20 cellular contexts compared by ENCODE assay signal in the genomic region with DNA sequence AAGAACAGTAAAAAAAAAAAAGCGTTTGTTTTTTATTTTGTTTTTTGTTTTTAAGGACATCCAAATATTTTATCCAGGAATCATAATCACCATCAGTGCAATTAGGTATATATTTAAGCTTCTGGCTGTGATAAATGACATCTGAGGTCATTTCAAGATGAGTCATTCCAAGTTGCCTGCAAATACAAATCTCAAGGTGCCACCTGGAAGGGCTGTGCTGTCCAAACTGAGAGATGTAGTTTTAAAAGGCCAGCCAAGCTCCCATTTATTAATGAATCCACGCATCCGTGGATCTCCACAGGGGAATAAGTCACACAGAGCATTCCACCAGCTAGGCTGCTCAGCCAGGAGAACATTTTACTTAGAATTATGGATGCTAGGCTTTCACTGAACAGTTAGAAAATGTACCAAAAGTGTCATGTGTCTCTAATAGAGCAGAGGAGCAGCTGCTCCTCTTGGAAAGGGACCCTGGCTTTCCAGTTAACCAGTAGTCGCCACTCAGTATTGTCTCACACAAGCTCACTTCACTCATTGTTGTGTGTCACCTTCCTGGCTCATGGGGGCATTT.
A peak's percentile ranks its signal among the peaks of the same experiment; 100 is the strongest.
DNase-seq lines count a peak whose midpoint lies in the region; ATAC-seq, FAIRE-seq and TF ChIP-seq lines count a peak whose summit lies in the region.
"Had no signal": no experiment of that assay in that cellular context is flagged by ENCODE, and none has a peak within 500 bp of the region (broad histone marks: within the 10 kb centered on the region; RNA-seq: fewer than 3 reads in every experiment).

No MANE protein-coding gene starts in this region.

- H3K27ac ChIP-seq in astrocyte (ENCODE audit: low read depth, low read length), result no peak overlapping the region

- H3K4me2 ChIP-seq in astrocyte (ENCODE audit: low read length), result no peak overlapping the region

- H3K9ac ChIP-seq in astrocyte (ENCODE audit: low read length), result no peak overlapping the region

- no peaks in the 10 kb centered on the region for H3K4me1 ChIP-seq in astrocyte (ENCODE audit: insufficient read depth, low read length)

- H3K36me3 ChIP-seq in astrocyte (ENCODE audit: insufficient read depth, low read length), result no peaks in the 10 kb centered on the region

- no peak overlapping the region for H2AFZ ChIP-seq in astrocyte (ENCODE audit: low read depth, low read length)

- no peaks in the 10 kb centered on the region for H4K20me1 ChIP-seq in astrocyte (ENCODE audit: insufficient read depth, low read length)

- H3K9me3 ChIP-seq in astrocyte (ENCODE audit: insufficient read depth, low read depth, low read length), result no peaks in the 10 kb centered on the region

- H3K4me3 Mint-ChIP-seq in astrocyte (ENCODE audit: unreplicated experiment), result no peak overlapping the region
- no peak overlapping the region for H3K4me3 Mint-ChIP-seq in activated T-cell treated with anti-CD3 and anti-CD28 coated beads, Interleukin-2, amount 50 U/mL, for 4 hours
- H3K4me3 Mint-ChIP-seq: CD14-positive monocyte had no signal

- H3K27ac Mint-ChIP-seq in astrocyte (ENCODE audit: unreplicated experiment), result no peak overlapping the region
- H3K27ac Mint-ChIP-seq: CD14-positive monocyte had no signal

- peak; percentile 45 for FAIRE-seq in H54 (lab: Jason Lieb, UNC)
- FAIRE-seq in astrocyte (lab: Jason Lieb, UNC), result no peak

- no peaks in the 10 kb centered on the region for H3K36me3 Mint-ChIP-seq in astrocyte (ENCODE audit: low read depth, unreplicated experiment)
- H3K36me3 Mint-ChIP-seq in activated T-cell treated with anti-CD3 and anti-CD28 coated beads, Interleukin-2, amount 50 U/mL, for 4 hours (ENCODE audit: insufficient read depth), result no peaks in the 10 kb centered on the region
- H3K36me3 Mint-ChIP-seq: CD14-positive monocyte had no signal

- no peak for ATAC-seq in activated T-cell treated with anti-CD3 and anti-CD28 coated beads, Interleukin-2, amount 50 U/mL, for 4 hours
- no peak for ATAC-seq in GM21786 (IDR thresholded peaks at IDR 0.05; ENCODE audit: unreplicated experiment)

- no peaks in the 10 kb centered on the region for H3K27me3 ChIP-seq in astrocyte (ENCODE audit: insufficient read depth, low read length)

- H3K4me1 Mint-ChIP-seq in astrocyte (ENCODE audit: low read depth, unreplicated experiment), result no peaks in the 10 kb centered on the region
- H3K4me1 Mint-ChIP-seq in activated T-cell treated with anti-CD3 and anti-CD28 coated beads, Interleukin-2, amount 50 U/mL, for 4 hours (ENCODE audit: low read depth), result no peaks in the 10 kb centered on the region
- H3K4me1 Mint-ChIP-seq: CD14-positive monocyte had no signal

- no peaks in the 10 kb centered on the region for H3K27me3 Mint-ChIP-seq in astrocyte (ENCODE audit: low read depth, unreplicated experiment)
- H3K27me3 Mint-ChIP-seq in activated T-cell treated with anti-CD3 and anti-CD28 coated beads, Interleukin-2, amount 50 U/mL, for 4 hours (ENCODE audit: low read depth), result peaks cover 9% of the 10 kb centered on the region

- TF ChIP-seq CTCF in astrocyte (IDR thresholded peaks at IDR 0.05; ENCODE audit: insufficient read depth, low read depth, low read length), result no peak
- TF ChIP-seq CTCF in fibroblast of villous mesenchyme (IDR thresholded peaks at IDR 0.05; ENCODE audit: insufficient read depth, low read depth, low read length), result no peak

- no peaks in the 10 kb centered on the region for H3K79me2 ChIP-seq in astrocyte (ENCODE audit: insufficient read depth, low read length)

- no peak overlapping the region for H3K4me3 ChIP-seq in astrocyte (ENCODE audit: insufficient read depth, low read depth, low read length)
- no peak overlapping the region for H3K4me3 ChIP-seq in fibroblast of villous mesenchyme (ENCODE audit: low read depth, low read length)

- DNase-seq in A172 (ENCODE audit: low spot score) (peak; percentile 57), H54 (ENCODE audit: insufficient read length, low spot score) (no peak), astrocyte (ENCODE audit: low read depth) (peak; percentile 42), fibroblast of villous mesenchyme (ENCODE audit: low read depth) (peak; percentile 11), activated T-cell treated with anti-CD3 and anti-CD28 coated beads for 4 hours (no peak), RKO (ENCODE audit: low spot score) (no peak)
- DNase-seq in activated T-cell treated with anti-CD3 and anti-CD28 coated beads, Interleukin-2, amount 50 U/mL, for 4 hours, result no peak
- DNase-seq: COR-L47; DMS153; EL; HCEC 1CT; IMR-90; MV-4-11; NCI-H1417; NCI-H187 treated with DMSO at 0.1 percent for 48 hours; NCI-H345; NCI-H526; NK-92 treated with Interleukin-12 subunit alpha and Interleukin-12 subunit beta, amount 100 ng/mL, for 24 hours had no signal

- TF ChIP-seq POLR2A in H54 (IDR thresholded peaks at IDR 0.05; ENCODE audit: low read depth, low read length), result no peak

- peaks cover 5% of the 10 kb centered on the region for H3K9me3 Mint-ChIP-seq in astrocyte (ENCODE audit: unreplicated experiment)
- no peaks in the 10 kb centered on the region for H3K9me3 Mint-ChIP-seq in activated T-cell treated with anti-CD3 and anti-CD28 coated beads, Interleukin-2, amount 50 U/mL, for 4 hours
- H3K9me3 Mint-ChIP-seq: CD14-positive monocyte had no signal

Comparison
In these comparisons a context has a peak if more than half of its experiments do, and no peak if none do; other contexts are left out.
1. DNase-seq: peak in A172 (single experiment), astrocyte (single experiment) and fibroblast of villous mesenchyme (single experiment); none in H54 (single experiment), activated T-cell treated with anti-CD3 and anti-CD28 coated beads for 4 hours (single experiment), activated T-cell treated with anti-CD3 and anti-CD28 coated beads, Interleukin-2, amount 50 U/mL, for 4 hours (single experiment) and RKO (single experiment).